Comparison of ENCODE assay signal across 1 cellular context in the genomic region with DNA sequence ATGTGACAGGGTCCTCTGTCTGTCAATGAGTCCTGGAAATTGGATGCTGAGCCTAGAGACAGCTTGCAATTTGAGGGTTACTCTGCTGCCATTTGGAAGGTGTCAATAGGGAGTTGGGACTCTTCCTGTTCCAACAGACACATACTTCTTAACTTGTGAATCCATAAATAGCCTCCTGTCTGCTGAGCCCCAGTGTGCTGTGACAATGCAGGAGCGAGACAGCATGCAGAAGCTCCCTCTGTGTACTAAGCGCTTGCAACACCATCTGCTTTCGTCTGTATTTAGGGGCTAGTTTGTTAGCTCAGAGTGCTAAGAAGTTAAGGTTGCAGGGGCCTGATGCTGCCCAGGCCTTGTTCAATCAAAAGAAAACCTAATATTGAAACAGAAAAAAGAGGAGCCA.
TF ChIP-seq lines count a peak whose summit lies in the region.

No MANE protein-coding gene starts in this region.

TF ChIP-seq in HepG2, 621 proteins besides CTCF, POLR2A, EP300 and RAD21 (continued from another document):
- TF ChIP-seq, protein P1, sequence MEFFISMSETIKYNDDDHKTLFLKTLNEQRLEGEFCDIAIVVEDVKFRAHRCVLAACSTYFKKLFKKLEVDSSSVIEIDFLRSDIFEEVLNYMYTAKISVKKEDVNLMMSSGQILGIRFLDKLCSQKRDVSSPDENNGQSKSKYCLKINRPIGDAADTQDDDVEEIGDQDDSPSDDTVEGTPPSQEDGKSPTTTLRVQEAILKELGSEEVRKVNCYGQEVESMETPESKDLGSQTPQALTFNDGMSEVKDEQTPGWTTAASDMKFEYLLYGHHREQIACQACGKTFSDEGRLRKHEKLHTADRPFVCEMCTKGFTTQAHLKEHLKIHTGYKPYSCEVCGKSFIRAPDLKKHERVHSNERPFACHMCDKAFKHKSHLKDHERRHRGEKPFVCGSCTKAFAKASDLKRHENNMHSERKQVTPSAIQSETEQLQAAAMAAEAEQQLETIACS (CRISPR knock-in tag; IDR thresholded peaks at IDR 0.05) = no peak
- TF ChIP-seq ZNF674 (CRISPR knock-in tag; IDR thresholded peaks at IDR 0.05; ENCODE audit: low read depth) = no peak
- TF ChIP-seq, protein P2, sequence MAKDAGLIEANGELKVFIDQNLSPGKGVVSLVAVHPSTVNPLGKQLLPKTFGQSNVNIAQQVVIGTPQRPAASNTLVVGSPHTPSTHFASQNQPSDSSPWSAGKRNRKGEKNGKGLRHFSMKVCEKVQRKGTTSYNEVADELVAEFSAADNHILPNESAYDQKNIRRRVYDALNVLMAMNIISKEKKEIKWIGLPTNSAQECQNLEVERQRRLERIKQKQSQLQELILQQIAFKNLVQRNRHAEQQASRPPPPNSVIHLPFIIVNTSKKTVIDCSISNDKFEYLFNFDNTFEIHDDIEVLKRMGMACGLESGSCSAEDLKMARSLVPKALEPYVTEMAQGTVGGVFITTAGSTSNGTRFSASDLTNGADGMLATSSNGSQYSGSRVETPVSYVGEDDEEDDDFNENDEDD (CRISPR knock-in tag; IDR thresholded peaks at IDR 0.05; ENCODE audit: borderline replicate concordance) = no peak
- no peak for TF ChIP-seq NR2F6 (IDR thresholded peaks at IDR 0.05)
- TF ChIP-seq NR2F6 (CRISPR knock-in tag; IDR thresholded peaks at IDR 0.05) = no peak
- no peak for TF ChIP-seq EEA1 (CRISPR knock-in tag; IDR thresholded peaks at IDR 0.05; ENCODE audit: borderline replicate concordance)
- no peak for TF ChIP-seq ATRX (CRISPR knock-in tag; IDR thresholded peaks at IDR 0.05; ENCODE audit: borderline replicate concordance)
- no peak for TF ChIP-seq SIN3A (IDR thresholded peaks at IDR 0.05; ENCODE audit: borderline replicate concordance, low read depth, low read length)
- no peak for TF ChIP-seq DPF2 (CRISPR knock-in tag; IDR thresholded peaks at IDR 0.05; ENCODE audit: borderline replicate concordance, low read depth)
- TF ChIP-seq, protein P3, sequence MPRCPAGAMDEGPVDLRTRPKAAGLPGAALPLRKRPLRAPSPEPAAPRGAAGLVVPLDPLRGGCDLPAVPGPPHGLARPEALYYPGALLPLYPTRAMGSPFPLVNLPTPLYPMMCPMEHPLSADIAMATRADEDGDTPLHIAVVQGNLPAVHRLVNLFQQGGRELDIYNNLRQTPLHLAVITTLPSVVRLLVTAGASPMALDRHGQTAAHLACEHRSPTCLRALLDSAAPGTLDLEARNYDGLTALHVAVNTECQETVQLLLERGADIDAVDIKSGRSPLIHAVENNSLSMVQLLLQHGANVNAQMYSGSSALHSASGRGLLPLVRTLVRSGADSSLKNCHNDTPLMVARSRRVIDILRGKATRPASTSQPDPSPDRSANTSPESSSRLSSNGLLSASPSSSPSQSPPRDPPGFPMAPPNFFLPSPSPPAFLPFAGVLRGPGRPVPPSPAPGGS (CRISPR knock-in tag; IDR thresholded peaks at IDR 0.05) = no peak
- TF ChIP-seq TEAD2 (CRISPR knock-in tag; IDR thresholded peaks at IDR 0.05) = no peak
- TF ChIP-seq, protein P4, sequence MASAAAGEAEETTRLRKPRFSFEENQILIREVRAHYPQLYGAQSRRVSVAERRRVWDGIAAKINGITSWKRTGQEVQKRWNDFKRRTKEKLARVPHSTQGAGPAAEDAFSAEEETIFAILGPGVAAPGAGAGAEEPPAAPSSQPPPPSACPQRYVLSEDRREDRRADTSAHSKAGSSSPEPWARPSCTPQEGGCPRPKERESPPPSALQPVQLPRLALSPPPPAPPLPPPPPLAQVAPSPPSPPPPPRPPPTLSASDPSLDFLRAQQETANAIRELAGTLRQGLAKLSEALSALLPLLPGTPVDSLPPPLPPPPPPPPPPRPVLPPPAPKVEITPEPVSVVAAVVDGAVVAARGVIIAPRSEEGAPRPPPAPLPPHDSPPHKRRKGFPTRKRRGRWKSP (CRISPR knock-in tag; IDR thresholded peaks at IDR 0.05) = no peak
- no peak for TF ChIP-seq ZFP36 (IDR thresholded peaks at IDR 0.05; ENCODE audit: borderline replicate concordance, low read depth, low read length, partially characterized antibody)
- no peak for TF ChIP-seq MBNL3 (CRISPR knock-in tag; conservative IDR thresholded peaks at IDR 0.05)
- no peak for TF ChIP-seq RFX3 (CRISPR knock-in tag; IDR thresholded peaks at IDR 0.05)
